27 cellular contexts compared by ENCODE assay signal in genomic region chr1:178339834-178340233, GRCh38.
DNase-seq lines count a peak whose midpoint lies in the region; ATAC-seq, FAIRE-seq and TF ChIP-seq lines count a peak whose summit lies in the region.
"Had no signal": no experiment of that assay in that cellular context is flagged by ENCODE, and none has a peak within 500 bp of the region (broad histone marks: within the 10 kb centered on the region; RNA-seq: fewer than 3 reads in every experiment).

No MANE protein-coding gene starts in this region.

- DNase-seq in Right ventricle myocardium superior (no peak), cardiac septum (ENCODE audit: low spot score) (no peak), RWPE2 (ENCODE audit: low spot score) (no peak), hepatocyte (ENCODE audit: low spot score) (no peak), smooth muscle cell (lab: John Stamatoyannopoulos, UW; ENCODE audit: unreplicated experiment) (no peak), frontal cortex (ENCODE audit: low spot score in 2 of 2) (no peak)
- DNase-seq: Caco-2; CD8-positive, alpha-beta T cell; DMS 273 treated with DMSO at 0.1 percent for 48 hours; DMS79 treated with DMSO at 0.1 percent for 48 hours; GF-D8; Karpas-422; NCI-H1092; NCI-H1417 treated with DMSO at 0.1 percent for 48 hours; NCI-H1694 treated with DMSO at 0.1 percent for 48 hours; NCI-H2081 treated with DMSO at 0.1 percent for 48 hours; NCI-H2171; NCI-H226; NCI-H510A; NCI-H69 had no signal

- no peaks in the 10 kb centered on the region for H3K9me2 ChIP-seq in hepatocyte (replicated peaks; ENCODE audit: insufficient read depth)

- no peak for FAIRE-seq in frontal cortex (lab: Jason Lieb, UNC)
- FAIRE-seq: GM12892, H1 had no signal

- ATAC-seq in Right ventricle myocardium superior (ENCODE audit: poor library complexity) (peak; percentile 12), RWPE2 (ENCODE audit: low read depth) (no peak), HG02973 (IDR thresholded peaks at IDR 0.05; ENCODE audit: unreplicated experiment) (no peak)
- ATAC-seq: CD8-positive, alpha-beta T cell; HCT116 had no signal

- no peak overlapping the region for H3K9ac ChIP-seq in smooth muscle cell (ENCODE audit: low read depth)

- H3K9me3 ChIP-seq in RWPE2 (ENCODE audit: severe bottlenecking) (no peaks in the 10 kb centered on the region), hepatocyte (ENCODE audit: low read depth) (no peaks in the 10 kb centered on the region), smooth muscle cell (replicated peaks; ENCODE audit: low read depth) (no peaks in the 10 kb centered on the region)
- H3K9me3 ChIP-seq: Caco-2 had no signal

- WGBS in hepatocyte (ENCODE audit: low lambda C conversion rate, missing lambda C conversion rate) = 100% methylated on average over 1 of the region's 1 CpG
- WGBS in smooth muscle cell (ENCODE audit: low lambda C conversion rate) = 95% methylated on average over 1 of the region's 1 CpG

- no peaks in the 10 kb centered on the region for H3K27me3 ChIP-seq in RWPE2 (ENCODE audit: insufficient read depth, poor library complexity, severe bottlenecking)
- H3K27me3 ChIP-seq in hepatocyte = no peaks in the 10 kb centered on the region
- H3K27me3 ChIP-seq in smooth muscle cell (ENCODE audit: low read depth) = no peaks in the 10 kb centered on the region

- H3K27ac ChIP-seq in RWPE2 (ENCODE audit: poor library complexity, severe bottlenecking) (peak overlapping the region; percentile 75), hepatocyte (no peak overlapping the region), smooth muscle cell (ENCODE audit: low read depth) (no peak overlapping the region)
- H3K27ac ChIP-seq: 22Rv1, C4-2B, RWPE1 had no signal

- no peaks in the 10 kb centered on the region for H3F3A ChIP-seq in smooth muscle cell (ENCODE audit: low read depth)

- H3K4me2 ChIP-seq in hepatocyte (peak overlapping the region; percentile 79), smooth muscle cell (peak overlapping the region; percentile 86)

- no peak overlapping the region for H2AFZ ChIP-seq in hepatocyte
- no peak overlapping the region for H2AFZ ChIP-seq in smooth muscle cell (ENCODE audit: low read depth)

- H3K4me1 ChIP-seq in RWPE2 (ENCODE audit: insufficient read depth, poor library complexity, severe bottlenecking) (peaks cover 49% of the 10 kb centered on the region), hepatocyte (ENCODE audit: insufficient read depth) (peaks cover 6% of the 10 kb centered on the region), smooth muscle cell (ENCODE audit: low read depth) (peaks cover 34% of the 10 kb centered on the region)

- no peaks in the 10 kb centered on the region for H3K36me3 ChIP-seq in RWPE2 (ENCODE audit: low read depth)
- H3K36me3 ChIP-seq in hepatocyte (replicated peaks; ENCODE audit: insufficient read depth, low read depth) = no peaks in the 10 kb centered on the region
- H3K36me3 ChIP-seq in smooth muscle cell (ENCODE audit: low read depth) = no peaks in the 10 kb centered on the region

- TF ChIP-seq CTCF in RWPE2 (IDR thresholded peaks at IDR 0.05; ENCODE audit: poor library complexity, severe bottlenecking) (no peak), hepatocyte (IDR thresholded peaks at IDR 0.05; ENCODE audit: poor library complexity) (no peak), smooth muscle cell (IDR thresholded peaks at IDR 0.05; ENCODE audit: borderline replicate concordance, insufficient read depth, poor library complexity, severe bottlenecking) (no peak)

- intact Hi-C loops in Right ventricle myocardium superior (cut with DNase I) (no loop called here), cardiac septum (cut with DNase I) (loop anchor here (5.0 kb wide), 1 partner anchor 283 kb away; no protein-coding TSS in a partner anchor)

- H3K79me2 ChIP-seq in hepatocyte (peaks cover 31% of the 10 kb centered on the region), smooth muscle cell (ENCODE audit: low read depth) (peaks cover 23% of the 10 kb centered on the region)

- H3K4me3 ChIP-seq in RWPE2 (ENCODE audit: severe bottlenecking) (no peak overlapping the region), hepatocyte (no peak overlapping the region), smooth muscle cell (no peak overlapping the region)

- no peaks in the 10 kb centered on the region for H4K20me1 ChIP-seq in hepatocyte (ENCODE audit: insufficient read depth, poor library complexity, severe bottlenecking)
- no peaks in the 10 kb centered on the region for H4K20me1 ChIP-seq in smooth muscle cell (ENCODE audit: low read depth)
